ENCODE assay signal across 2 cellular contexts in the genomic region with DNA sequence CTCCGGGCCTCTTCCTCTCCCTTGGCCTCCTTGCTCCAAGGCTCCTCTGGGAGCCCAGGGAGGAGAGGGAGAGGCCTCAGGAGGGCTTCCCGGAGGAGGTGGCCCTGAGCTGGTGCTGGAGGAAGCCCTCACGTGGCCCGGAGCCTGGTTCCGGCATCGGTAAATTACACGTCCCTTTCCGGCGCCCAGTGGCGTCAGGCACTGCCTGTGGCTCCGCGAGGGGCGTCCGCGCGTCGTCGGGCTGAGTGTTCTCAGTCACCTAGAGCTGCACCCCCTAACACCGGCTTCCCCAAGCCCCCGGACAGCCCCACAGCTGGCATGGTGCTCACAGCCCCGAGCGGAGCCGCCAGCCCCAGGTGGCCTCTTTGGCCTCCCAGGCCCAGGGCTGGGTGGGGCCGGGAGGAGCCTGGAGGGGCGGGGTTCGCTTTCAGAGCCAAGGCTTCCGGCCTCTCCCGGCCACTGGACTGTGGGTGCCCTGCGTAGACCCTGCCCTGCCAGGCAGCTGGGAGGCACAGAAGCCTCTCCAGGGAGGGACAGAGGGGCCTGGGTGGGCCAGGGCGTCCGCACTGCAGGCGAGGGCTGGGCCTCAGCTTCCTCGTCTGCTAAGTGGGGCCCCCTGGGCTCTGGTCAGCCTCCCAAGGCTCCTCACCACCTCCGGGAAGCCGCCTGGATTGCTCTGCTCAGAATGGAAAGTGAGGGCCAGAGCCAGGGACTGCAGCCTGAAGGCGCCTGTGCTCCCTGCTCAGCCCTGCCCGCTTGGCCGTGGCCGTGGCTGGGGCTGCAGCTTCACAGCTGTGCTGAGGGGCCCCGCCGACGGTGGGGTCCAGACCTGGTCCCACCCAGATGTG.
TF ChIP-seq lines count a peak whose summit lies in the region.

No MANE protein-coding gene starts in this region.

TF ChIP-seq in SK-N-SH treated with all-trans-retinoic acid at 6 μM for 48 hours, 23 proteins besides CTCF, POLR2A, EP300 and RAD21:
- TF ChIP-seq, protein P1, sequence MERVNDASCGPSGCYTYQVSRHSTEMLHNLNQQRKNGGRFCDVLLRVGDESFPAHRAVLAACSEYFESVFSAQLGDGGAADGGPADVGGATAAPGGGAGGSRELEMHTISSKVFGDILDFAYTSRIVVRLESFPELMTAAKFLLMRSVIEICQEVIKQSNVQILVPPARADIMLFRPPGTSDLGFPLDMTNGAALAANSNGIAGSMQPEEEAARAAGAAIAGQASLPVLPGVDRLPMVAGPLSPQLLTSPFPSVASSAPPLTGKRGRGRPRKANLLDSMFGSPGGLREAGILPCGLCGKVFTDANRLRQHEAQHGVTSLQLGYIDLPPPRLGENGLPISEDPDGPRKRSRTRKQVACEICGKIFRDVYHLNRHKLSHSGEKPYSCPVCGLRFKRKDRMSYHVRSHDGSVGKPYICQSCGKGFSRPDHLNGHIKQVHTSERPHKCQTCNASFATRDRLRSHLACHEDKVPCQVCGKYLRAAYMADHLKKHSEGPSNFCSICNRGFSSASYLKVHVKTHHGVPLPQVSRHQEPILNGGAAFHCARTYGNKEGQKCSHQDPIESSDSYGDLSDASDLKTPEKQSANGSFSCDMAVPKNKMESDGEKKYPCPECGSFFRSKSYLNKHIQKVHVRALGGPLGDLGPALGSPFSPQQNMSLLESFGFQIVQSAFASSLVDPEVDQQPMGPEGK (CRISPR knock-in tag; IDR thresholded peaks at IDR 0.05; ENCODE audit: borderline replicate concordance), result no peak
- no peak for TF ChIP-seq ESRRG (CRISPR knock-in tag; IDR thresholded peaks at IDR 0.05)
- TF ChIP-seq ZFP3 (CRISPR knock-in tag; IDR thresholded peaks at IDR 0.05), result no peak
- TF ChIP-seq ZNF70 (CRISPR knock-in tag; IDR thresholded peaks at IDR 0.05), result no peak
- TF ChIP-seq ZC3H10 (CRISPR knock-in tag; IDR thresholded peaks at IDR 0.05), result no peak
- no peak for TF ChIP-seq ZNF565 (CRISPR knock-in tag; conservative IDR thresholded peaks at IDR 0.05; ENCODE audit: low read depth)
- no peak for TF ChIP-seq ISL1 (CRISPR knock-in tag; IDR thresholded peaks at IDR 0.05)
- TF ChIP-seq CREB5 (CRISPR knock-in tag; IDR thresholded peaks at IDR 0.05; ENCODE audit: low read depth), result no peak
- no peak for TF ChIP-seq TOX (CRISPR knock-in tag; IDR thresholded peaks at IDR 0.05; ENCODE audit: borderline replicate concordance)
- no peak for TF ChIP-seq ZNF8 (CRISPR knock-in tag; IDR thresholded peaks at IDR 0.05)
- no peak for TF ChIP-seq PPARA (CRISPR knock-in tag; IDR thresholded peaks at IDR 0.05; ENCODE audit: borderline replicate concordance)
- no peak for TF ChIP-seq SNAI2 (CRISPR knock-in tag; IDR thresholded peaks at IDR 0.05)
- TF ChIP-seq ARNTL (CRISPR knock-in tag; IDR thresholded peaks at IDR 0.05; ENCODE audit: borderline replicate concordance, low read depth), result no peak
- TF ChIP-seq, protein P2, sequence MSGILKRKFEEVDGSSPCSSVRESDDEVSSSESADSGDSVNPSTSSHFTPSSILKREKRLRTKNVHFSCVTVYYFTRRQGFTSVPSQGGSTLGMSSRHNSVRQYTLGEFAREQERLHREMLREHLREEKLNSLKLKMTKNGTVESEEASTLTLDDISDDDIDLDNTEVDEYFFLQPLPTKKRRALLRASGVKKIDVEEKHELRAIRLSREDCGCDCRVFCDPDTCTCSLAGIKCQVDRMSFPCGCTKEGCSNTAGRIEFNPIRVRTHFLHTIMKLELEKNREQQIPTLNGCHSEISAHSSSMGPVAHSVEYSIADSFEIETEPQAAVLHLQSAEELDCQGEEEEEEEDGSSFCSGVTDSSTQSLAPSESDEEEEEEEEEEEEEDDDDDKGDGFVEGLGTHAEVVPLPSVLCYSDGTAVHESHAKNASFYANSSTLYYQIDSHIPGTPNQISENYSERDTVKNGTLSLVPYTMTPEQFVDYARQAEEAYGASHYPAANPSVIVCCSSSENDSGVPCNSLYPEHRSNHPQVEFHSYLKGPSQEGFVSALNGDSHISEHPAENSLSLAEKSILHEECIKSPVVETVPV (CRISPR knock-in tag; IDR thresholded peaks at IDR 0.05), result no peak
- TF ChIP-seq ZFP30 (CRISPR knock-in tag; IDR thresholded peaks at IDR 0.05), result no peak
- no peak for TF ChIP-seq OSR1 (CRISPR knock-in tag; IDR thresholded peaks at IDR 0.05)
- TF ChIP-seq BACH2 (CRISPR knock-in tag; IDR thresholded peaks at IDR 0.05; ENCODE audit: borderline replicate concordance), result no peak
- TF ChIP-seq, protein P3, sequence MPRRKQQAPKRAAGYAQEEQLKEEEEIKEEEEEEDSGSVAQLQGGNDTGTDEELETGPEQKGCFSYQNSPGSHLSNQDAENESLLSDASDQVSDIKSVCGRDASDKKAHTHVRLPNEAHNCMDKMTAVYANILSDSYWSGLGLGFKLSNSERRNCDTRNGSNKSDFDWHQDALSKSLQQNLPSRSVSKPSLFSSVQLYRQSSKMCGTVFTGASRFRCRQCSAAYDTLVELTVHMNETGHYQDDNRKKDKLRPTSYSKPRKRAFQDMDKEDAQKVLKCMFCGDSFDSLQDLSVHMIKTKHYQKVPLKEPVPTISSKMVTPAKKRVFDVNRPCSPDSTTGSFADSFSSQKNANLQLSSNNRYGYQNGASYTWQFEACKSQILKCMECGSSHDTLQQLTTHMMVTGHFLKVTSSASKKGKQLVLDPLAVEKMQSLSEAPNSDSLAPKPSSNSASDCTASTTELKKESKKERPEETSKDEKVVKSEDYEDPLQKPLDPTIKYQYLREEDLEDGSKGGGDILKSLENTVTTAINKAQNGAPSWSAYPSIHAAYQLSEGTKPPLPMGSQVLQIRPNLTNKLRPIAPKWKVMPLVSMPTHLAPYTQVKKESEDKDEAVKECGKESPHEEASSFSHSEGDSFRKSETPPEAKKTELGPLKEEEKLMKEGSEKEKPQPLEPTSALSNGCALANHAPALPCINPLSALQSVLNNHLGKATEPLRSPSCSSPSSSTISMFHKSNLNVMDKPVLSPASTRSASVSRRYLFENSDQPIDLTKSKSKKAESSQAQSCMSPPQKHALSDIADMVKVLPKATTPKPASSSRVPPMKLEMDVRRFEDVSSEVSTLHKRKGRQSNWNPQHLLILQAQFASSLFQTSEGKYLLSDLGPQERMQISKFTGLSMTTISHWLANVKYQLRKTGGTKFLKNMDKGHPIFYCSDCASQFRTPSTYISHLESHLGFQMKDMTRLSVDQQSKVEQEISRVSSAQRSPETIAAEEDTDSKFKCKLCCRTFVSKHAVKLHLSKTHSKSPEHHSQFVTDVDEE (CRISPR knock-in tag; IDR thresholded peaks at IDR 0.05), result no peak
- TF ChIP-seq RARB (CRISPR knock-in tag; IDR thresholded peaks at IDR 0.05), result no peak

TF ChIP-seq in SK-N-SH, 30 proteins besides CTCF, POLR2A, EP300 and RAD21:
- no peak for TF ChIP-seq TEAD4 (IDR thresholded peaks at IDR 0.05; ENCODE audit: borderline replicate concordance, insufficient read depth)
- TF ChIP-seq, protein P4, sequence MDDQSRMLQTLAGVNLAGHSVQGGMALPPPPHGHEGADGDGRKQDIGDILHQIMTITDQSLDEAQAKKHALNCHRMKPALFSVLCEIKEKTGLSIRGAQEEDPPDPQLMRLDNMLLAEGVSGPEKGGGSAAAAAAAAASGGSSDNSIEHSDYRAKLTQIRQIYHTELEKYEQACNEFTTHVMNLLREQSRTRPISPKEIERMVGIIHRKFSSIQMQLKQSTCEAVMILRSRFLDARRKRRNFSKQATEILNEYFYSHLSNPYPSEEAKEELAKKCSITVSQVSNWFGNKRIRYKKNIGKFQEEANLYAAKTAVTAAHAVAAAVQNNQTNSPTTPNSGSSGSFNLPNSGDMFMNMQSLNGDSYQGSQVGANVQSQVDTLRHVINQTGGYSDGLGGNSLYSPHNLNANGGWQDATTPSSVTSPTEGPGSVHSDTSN (IDR thresholded peaks at IDR 0.05), result no peak
- no peak for TF ChIP-seq RXRA (IDR thresholded peaks at IDR 0.05; ENCODE audit: borderline replicate concordance, low read depth)
